Comparison of ENCODE assay signal across 13 cellular contexts in genomic region chr13:110419391-110419791, GRCh38.
A peak's percentile ranks its signal among the peaks of the same experiment; 100 is the strongest.
DNase-seq lines count a peak whose midpoint lies in the region; TF ChIP-seq lines count a peak whose summit lies in the region.
"Had no signal": no experiment of that assay in that cellular context is flagged by ENCODE, and none has a peak within 500 bp of the region (broad histone marks: within the 10 kb centered on the region; RNA-seq: fewer than 3 reads in every experiment).

No MANE protein-coding gene starts in this region.

- H3K4me1 ChIP-seq in breast epithelium (peaks cover 0 to 7% of the 10 kb centered on the region in 2 donors), transverse colon (peaks cover 5 to 21% (median 17%) of the 10 kb centered on the region in 4 donors)

- TF ChIP-seq CTCF in breast epithelium (IDR thresholded peaks at IDR 0.05) (no peak), MCF 10A (IDR thresholded peaks at IDR 0.05; ENCODE audit: unreplicated experiment) (no peak), transverse colon (IDR thresholded peaks at IDR 0.05) (no peak), GM20000 (IDR thresholded peaks at IDR 0.05; ENCODE audit: extremely low read depth, missing control alignments) (no peak)

- in situ Hi-C loops in transverse colon (cut with MboI; ENCODE audit: low pct_ligation_motif_present in 1 of 4, low pct_unique_long_range_greater_than_20kb in 1 of 4, low sequenced_read_pairs in 3 of 4), result loop anchor here in 2 of 4 donors (25.0 kb wide), 2 partner anchors 182 to 1457 kb away; no protein-coding TSS in a partner anchor

- H3K27me3 Mint-ChIP-seq in MCF 10A (ENCODE audit: insufficient read depth, unreplicated experiment), result no peaks in the 10 kb centered on the region

- no peaks in the 10 kb centered on the region for H3K36me3 ChIP-seq in breast epithelium
- H3K36me3 ChIP-seq in transverse colon, result no peaks in the 10 kb centered on the region

- no peak overlapping the region for H3K4me3 Mint-ChIP-seq in MCF 10A (ENCODE audit: unreplicated experiment)
- H3K4me3 Mint-ChIP-seq: activated naive CD8-positive, alpha-beta T cell had no signal

- H3K27me3 ChIP-seq in breast epithelium (no peaks in the 10 kb centered on the region), transverse colon (no peaks in the 10 kb centered on the region)

- peaks cover 37% of the 10 kb centered on the region for H3K4me1 Mint-ChIP-seq in MCF 10A (ENCODE audit: insufficient read depth, unreplicated experiment)

- TF ChIP-seq POLR2A in breast epithelium (IDR thresholded peaks at IDR 0.05) (no peak), transverse colon (IDR thresholded peaks at IDR 0.05) (no peak)

- no TSS peak for BruUV-seq in MCF 10A (replicated peaks; lab: Mats Ljungman, UMichigan)

- TF ChIP-seq EP300 in transverse colon (IDR thresholded peaks at IDR 0.05; ENCODE audit: low read depth), result no peak

- 93 to 95% methylated on average over 11 to 14 of the region's 14 CpGs for WGBS in transverse colon (ENCODE audit: low coverage in 1 of 2), 2 donors

- no peaks in the 10 kb centered on the region for H3K36me3 Mint-ChIP-seq in MCF 10A (ENCODE audit: insufficient read depth, unreplicated experiment)
- H3K36me3 Mint-ChIP-seq: activated naive CD8-positive, alpha-beta T cell had no signal

- H3K4me3 ChIP-seq in breast epithelium (peak overlapping the region in 1 of 3 donors; percentile 16), transverse colon (no peak overlapping the region)

- CTCF ChIA-PET in MCF 10A (lab: Yijun Ruan, JAX), result interaction anchor here (0.8 kb wide), 1 partner anchor 197 kb away, joined by 3 read pairs; no protein-coding TSS in a partner anchor

- intact Hi-C loops in breast epithelium (cut with DNase I; ENCODE audit: low total_unique reads), result loop anchor here (10.0 kb wide), 1 partner anchor 195 kb away; no protein-coding TSS in a partner anchor
- intact Hi-C loops in MCF 10A (cut with micrococcal nuclease), result no loop called here
- intact Hi-C loops in transverse colon (cut with DNase I; ENCODE audit: low total_unique reads), result loop anchor here (5.0 to 10.0 kb wide), 2 partner anchors 115 to 197 kb away; partner anchors contain the start of genes COL4A1 and COL4A2

- peak overlapping the region; percentile 70 to 80 for H3K27ac ChIP-seq in breast epithelium
- H3K27ac ChIP-seq in transverse colon, result peak overlapping the region; percentile 2 to 87 (median 50)
- H3K27ac ChIP-seq: 22Rv1 had no signal

- peaks cover 7% of the 10 kb centered on the region for H3K9me3 Mint-ChIP-seq in MCF 10A (ENCODE audit: unreplicated experiment)

- peak in 1 of 2 donors; percentile 39 for DNase-seq in breast epithelium (ENCODE audit: low spot score in 2 of 2)
- DNase-seq in MCF 10A (ENCODE audit: unreplicated experiment), result no peak
- peak; percentile 81 for DNase-seq in RPMI7951 (ENCODE audit: low read depth)
- peak; percentile 92 for DNase-seq in kidney glomerular epithelial cell (lab: John Stamatoyannopoulos, UW)
- no peak for DNase-seq in transverse colon
- no peak for DNase-seq in stimulated activated naive CD4-positive, alpha-beta T cell treated with Interleukin-2 at 50 U/mL for 16 hours (lab: John Stamatoyannopoulos, UW)
- no peak for DNase-seq in GM20000 (ENCODE audit: low spot score)
- no peak for DNase-seq in activated effector memory CD4-positive, alpha-beta T cell treated with anti-CD3 and anti-CD28 coated beads, Interleukin-2, amount 50 U/mL, for 16 hours
- DNase-seq: NCI-H1930; stimulated activated CD4-positive, alpha-beta T cell treated with anti-CD3 and anti-CD28 coated beads, Interleukin-15, amount 100 ng/mL, for 24 hours; T-helper 9 cell had no signal

- POLR2A ChIA-PET in MCF 10A (lab: Yijun Ruan, JAX), result interaction anchor here (0.6 kb wide), 1 partner anchor 196 kb away, joined by 3 read pairs; the partner anchor contains the start of gene NAXD

- H3K9me3 ChIP-seq in breast epithelium (no peaks in the 10 kb centered on the region), transverse colon (no peaks in the 10 kb centered on the region)

- no peak overlapping the region for H3K27ac Mint-ChIP-seq in MCF 10A (ENCODE audit: low read depth, unreplicated experiment)
- H3K27ac Mint-ChIP-seq: activated naive CD8-positive, alpha-beta T cell had no signal

Comparison
In these comparisons a context has a peak if more than half of its experiments do, and no peak if none do; other contexts are left out.
1. DNase-seq: peak in RPMI7951 (single experiment) and kidney glomerular epithelial cell (single experiment); none in MCF 10A (single experiment), transverse colon (single experiment), stimulated activated naive CD4-positive, alpha-beta T cell treated with Interleukin-2 at 50 U/mL for 16 hours (single experiment), GM20000 (single experiment) and activated effector memory CD4-positive, alpha-beta T cell treated with anti-CD3 and anti-CD28 coated beads, Interleukin-2, amount 50 U/mL, for 16 hours (single experiment).